Comparison of ENCODE assay signal across 12 cellular contexts in genomic region chr9:121196389-121196788, GRCh38. TPM values are rescaled to one million over a fixed set of nuclear protein-coding genes. Genes with fewer than 3 reads are reported as not detected.
A peak's percentile ranks its signal among the peaks of the same experiment; 100 is the strongest.
DNase-seq lines count a peak whose midpoint lies in the region; ATAC-seq and TF ChIP-seq lines count a peak whose summit lies in the region.
"Had no signal": no experiment of that assay in that cellular context is flagged by ENCODE, and none has a peak within 500 bp of the region (broad histone marks: within the 10 kb centered on the region; RNA-seq: fewer than 3 reads in every experiment).

No MANE protein-coding gene starts in this region.

- no peak for TF ChIP-seq CTCF in CD4-positive, alpha-beta T cell (IDR thresholded peaks at IDR 0.05)
- TF ChIP-seq CTCF in OCI-LY7 (conservative IDR thresholded peaks at IDR 0.05; ENCODE audit: low read length) (no peak), neural progenitor cell (IDR thresholded peaks at IDR 0.05) (no peak), thyroid gland (IDR thresholded peaks at IDR 0.05) (no peak)

- no peaks in the 10 kb centered on the region for H3K9me3 ChIP-seq in CD4-positive, alpha-beta T cell (ENCODE audit: control insufficient read depth, low read length)
- H3K9me3 ChIP-seq in OCI-LY7 (ENCODE audit: low read length) (no peaks in the 10 kb centered on the region), neural progenitor cell (ENCODE audit: low read depth) (no peaks in the 10 kb centered on the region), thyroid gland (no peaks in the 10 kb centered on the region)
- H3K9me3 ChIP-seq: sigmoid colon had no signal

- H2AFZ ChIP-seq in OCI-LY7 (ENCODE audit: low read length): no peak overlapping the region
- no peak overlapping the region for H2AFZ ChIP-seq in neural progenitor cell (replicated peaks)

- peaks cover 16% of the 10 kb centered on the region for H3K36me3 Mint-ChIP-seq in CD4-positive, alpha-beta T cell (ENCODE audit: low read depth)
- H3K36me3 Mint-ChIP-seq in neural progenitor cell: no peaks in the 10 kb centered on the region

- H3K27ac ChIP-seq in CD4-positive, alpha-beta T cell (ENCODE audit: low read depth, low read length): no peak overlapping the region
- H3K27ac ChIP-seq in OCI-LY7 (ENCODE audit: low read depth, low read length, poor library complexity, severe bottlenecking) (no peak overlapping the region), neural progenitor cell (no peak overlapping the region), thyroid gland (no peak overlapping the region)
- H3K27ac ChIP-seq: KMS-11, sigmoid colon had no signal

- peaks cover 88% of the 10 kb centered on the region for H3K4me1 Mint-ChIP-seq in CD4-positive, alpha-beta T cell (ENCODE audit: low read depth)
- peaks cover 39% of the 10 kb centered on the region for H3K4me1 Mint-ChIP-seq in neural progenitor cell

- H4K20me1 ChIP-seq in OCI-LY7 (ENCODE audit: insufficient read depth, low read length): peaks cover 68% of the 10 kb centered on the region
- H4K20me1 ChIP-seq in neural progenitor cell (ENCODE audit: low read depth): peaks cover 94% of the 10 kb centered on the region

- H3K27me3 Mint-ChIP-seq in CD4-positive, alpha-beta T cell: no peaks in the 10 kb centered on the region
- peaks cover 2% of the 10 kb centered on the region for H3K27me3 Mint-ChIP-seq in neural progenitor cell (ENCODE audit: insufficient read depth, low read depth)

- H3K4me1 ChIP-seq in OCI-LY7 (ENCODE audit: insufficient read depth, low read length, poor library complexity, severe bottlenecking): peaks cover 81% of the 10 kb centered on the region
- H3K4me1 ChIP-seq in neural progenitor cell: peaks cover 28% of the 10 kb centered on the region
- H3K4me1 ChIP-seq in thyroid gland: peaks cover 55 to 73% of the 10 kb centered on the region in 2 donors

- H3K4me3 Mint-ChIP-seq in CD4-positive, alpha-beta T cell: peak overlapping the region; percentile 28
- H3K4me3 Mint-ChIP-seq in neural progenitor cell: no peak overlapping the region

- DNase-seq in CD4-positive, alpha-beta T cell: no peak
- DNase-seq in OCI-LY7 (ENCODE audit: low spot score): no peak
- no peak for DNase-seq in left lobe of liver (ENCODE audit: low spot score)
- no peak for DNase-seq in neural progenitor cell (ENCODE audit: low spot score)
- no peak for DNase-seq in thyroid gland
- DNase-seq in activated gamma-delta T cell (lab: John Stamatoyannopoulos, UW): no peak
- DNase-seq: activated naive CD4-positive, alpha-beta T cell treated with Interleukin-2 at 50 U/mL for 16 hours; COR-L47; sigmoid colon had no signal

- peaks cover 100% of the 10 kb centered on the region for H3K79me2 ChIP-seq in OCI-LY7 (ENCODE audit: insufficient read depth, low read depth, low read length)
- peaks cover 100% of the 10 kb centered on the region for H3K79me2 ChIP-seq in neural progenitor cell (ENCODE audit: low read depth)

- no peak for TF ChIP-seq POLR2A in thyroid gland (IDR thresholded peaks at IDR 0.05)

- H3K4me3 ChIP-seq in OCI-LY7 (ENCODE audit: low read depth, low read length, poor library complexity, severe bottlenecking): no peak overlapping the region
- H3K4me3 ChIP-seq in neural progenitor cell: no peak overlapping the region
- H3K4me3 ChIP-seq in thyroid gland (replicated peaks in 1 of 3): no peak overlapping the region
- H3K4me3 ChIP-seq: sigmoid colon had no signal

- no TSS peak for BruUV-seq in OCI-LY7 (replicated peaks; lab: Mats Ljungman, UMichigan)

- peak overlapping the region; percentile 45 for H3K4me2 ChIP-seq in OCI-LY7 (ENCODE audit: low read length)
- H3K4me2 ChIP-seq in neural progenitor cell: no peak overlapping the region

- CTCF ChIA-PET in CD4-positive, alpha-beta T cell (lab: Charles Lee): interaction anchor here (0.7 to 1.0 kb wide), 2 partner anchors 11 to 23 kb away, joined by 3 read pairs; no protein-coding TSS in a partner anchor
- CTCF ChIA-PET in OCI-LY7 (lab: Charles Lee; ENCODE audit: unreplicated experiment): no interaction called here

- H3F3A ChIP-seq in neural progenitor cell (ENCODE audit: low read depth): no peaks in the 10 kb centered on the region

- POLR2A ChIA-PET in CD4-positive, alpha-beta T cell (lab: Charles Lee): interaction anchor here (1.0 kb wide), 1 partner anchor 27 kb away, joined by 3 read pairs; no protein-coding TSS in a partner anchor
- POLR2A ChIA-PET in OCI-LY7 (lab: Charles Lee): interaction anchor here (0.6 kb wide), 1 partner anchor 15 kb away, joined by 3 read pairs; no protein-coding TSS in a partner anchor

- WGBS in thyroid gland, 2 donors: 60 to 62% methylated on average over 4 of the region's 4 CpGs

- H3K9ac ChIP-seq in neural progenitor cell: no peak overlapping the region
- H3K9ac ChIP-seq: KMS-11 had no signal

- H3K9me3 Mint-ChIP-seq in CD4-positive, alpha-beta T cell: no peaks in the 10 kb centered on the region
- H3K9me3 Mint-ChIP-seq in neural progenitor cell: no peaks in the 10 kb centered on the region

- no peaks in the 10 kb centered on the region for H3K27me3 ChIP-seq in CD4-positive, alpha-beta T cell (ENCODE audit: control insufficient read depth, insufficient read depth, low read length)
- H3K27me3 ChIP-seq in neural progenitor cell: no peaks in the 10 kb centered on the region
- no peaks in the 10 kb centered on the region for H3K27me3 ChIP-seq in thyroid gland
- H3K27me3 ChIP-seq: sigmoid colon had no signal

- H3K9me2 ChIP-seq in OCI-LY7 (ENCODE audit: insufficient read depth, low read length): no peaks in the 10 kb centered on the region

- ATAC-seq in CD4-positive, alpha-beta T cell (ENCODE audit: poor library complexity): no peak
- ATAC-seq in GM19395 (IDR thresholded peaks at IDR 0.05; ENCODE audit: unreplicated experiment) (peak; percentile 35), left lobe of liver (peak; percentile 46), HG03159 (IDR thresholded peaks at IDR 0.05; ENCODE audit: unreplicated experiment) (no peak)

- peak overlapping the region; percentile 56 for H3K27ac Mint-ChIP-seq in CD4-positive, alpha-beta T cell
- H3K27ac Mint-ChIP-seq in neural progenitor cell: no peak overlapping the region

- intact Hi-C loops in CD4-positive, alpha-beta T cell (cut with DNase I, micrococcal nuclease): no loop called here
- intact Hi-C loops in OCI-LY7 (cut with micrococcal nuclease; ENCODE audit: unreplicated experiment): loop anchor here (2.0 kb wide), 1 partner anchor 14 kb away; no protein-coding TSS in a partner anchor
- intact Hi-C loops in thyroid gland (cut with DNase I): no loop called here

- peaks cover 29% of the 10 kb centered on the region; the same call in 1 of the 2 replicates for H3K36me3 ChIP-seq in OCI-LY7 (ENCODE audit: insufficient read depth, low read length)
- no peaks in the 10 kb centered on the region for H3K36me3 ChIP-seq in neural progenitor cell
- H3K36me3 ChIP-seq in thyroid gland: no peaks in the 10 kb centered on the region
- H3K36me3 ChIP-seq: sigmoid colon had no signal

RNA-seq across cellular contexts. Expression of gene RAB14, which starts 5.3 kb away (rescaled TPM):
- total RNA-seq in CD4-positive, alpha-beta T cell: 10 to 100 TPM; 57.4 to 58.2 TPM
- total RNA-seq in OCI-LY7 (2014; rRNA removed; shearing (Covaris generic)): 8.1 and 8.6 TPM in 2 replicates
- total RNA-seq in OCI-LY7 (2022) (37.1 and 37.2 TPM in 2 replicates), left lobe of liver (50.0 TPM), neural progenitor cell (ENCODE audit: low replicate concordance) (23.8 and 35.9 TPM in 2 replicates), thyroid gland (10 to 100 TPM; 44.6 to 55.8 (median 49.1) TPM)

Comparison
In these comparisons a context has a peak if more than half of its experiments do, and no peak if none do; other contexts are left out.
1. ATAC-seq: peak in GM19395 (single experiment) and left lobe of liver (single experiment); none in CD4-positive, alpha-beta T cell (single experiment) and HG03159 (single experiment).